Comparison of ENCODE assay signal across 8 cellular contexts in the genomic region with DNA sequence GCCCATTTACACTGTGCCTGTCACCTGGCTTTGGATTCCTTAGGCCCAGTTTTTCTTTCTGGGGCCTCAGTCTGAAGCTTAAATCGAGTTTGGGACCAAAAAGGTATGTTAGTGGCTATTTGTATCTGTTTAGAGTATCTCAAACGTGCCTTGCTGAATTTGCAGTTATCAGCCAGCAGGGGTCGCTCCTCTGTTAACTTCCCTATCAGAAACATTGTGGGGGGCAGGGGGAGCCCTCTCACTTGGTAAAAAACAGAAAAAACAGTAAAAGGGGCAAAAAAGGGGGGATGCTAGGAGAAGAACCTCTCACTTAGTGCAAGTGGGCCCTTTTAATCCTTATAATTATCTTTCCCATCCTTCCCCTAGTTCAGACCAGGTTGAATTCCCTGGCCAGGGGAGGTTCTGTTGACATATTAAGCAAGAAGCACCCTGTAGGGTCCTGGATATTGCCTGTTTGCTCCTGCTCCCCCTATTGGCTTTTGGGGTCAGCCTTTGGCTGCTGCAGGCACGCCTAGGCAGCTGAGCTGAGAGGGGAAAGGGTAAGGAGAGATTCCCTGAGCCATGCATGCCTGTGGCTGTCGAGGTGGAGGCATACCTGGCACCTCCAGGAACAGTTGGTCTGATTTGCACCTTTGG. TPM values are rescaled to one million over a fixed set of nuclear protein-coding genes. Genes with fewer than 3 reads are reported as not detected.
A peak's percentile ranks its signal among the peaks of the same experiment; 100 is the strongest.
DNase-seq lines count a peak whose midpoint lies in the region; ATAC-seq, FAIRE-seq and TF ChIP-seq lines count a peak whose summit lies in the region.

No MANE protein-coding gene starts in this region.

- H3K4me1 Mint-ChIP-seq in activated T-cell treated with anti-CD3 and anti-CD28 coated beads, Interleukin-2, amount 50 U/mL, for 4 hours (ENCODE audit: low read depth) = peaks cover 2% of the 10 kb centered on the region

- H3K9ac ChIP-seq in kidney (ENCODE audit: low read length in 2 of 2) = no peak overlapping the region

- H3K36me3 Mint-ChIP-seq in activated T-cell treated with anti-CD3 and anti-CD28 coated beads, Interleukin-2, amount 50 U/mL, for 4 hours (ENCODE audit: insufficient read depth) = peaks cover 2% of the 10 kb centered on the region

- no peak for TF ChIP-seq POLR2A in tibial nerve (IDR thresholded peaks at IDR 0.05)

- DNase-seq in AG10803 (ENCODE audit: low read depth) = no peak
- DNase-seq in activated T-cell treated with anti-CD3 and anti-CD28 coated beads, Interleukin-2, amount 50 U/mL, for 4 hours = peak; percentile 14
- DNase-seq in kidney = no peak
- no peak for DNase-seq in frontal cortex (ENCODE audit: low spot score in 2 of 2)
- DNase-seq in NCI-H2107 treated with DMSO at 0.1 percent for 48 hours (lab: John Stamatoyannopoulos, UW; ENCODE audit: unreplicated experiment) = no peak
- DNase-seq in tibial nerve (ENCODE audit: low spot score in 2 of 2) = no peak

- peak in 1 of 2 donors; percentile 43 for ATAC-seq in activated T-cell treated with anti-CD3 and anti-CD28 coated beads, Interleukin-2, amount 50 U/mL, for 4 hours
- no peak for ATAC-seq in HG03571 (IDR thresholded peaks at IDR 0.05; ENCODE audit: unreplicated experiment)

- H3K9me3 ChIP-seq in kidney (ENCODE audit: control insufficient read depth in 1 of 2, low read length in 2 of 2) (no peaks in the 10 kb centered on the region), tibial nerve (no peaks in the 10 kb centered on the region)

- H3K27me3 Mint-ChIP-seq in activated T-cell treated with anti-CD3 and anti-CD28 coated beads, Interleukin-2, amount 50 U/mL, for 4 hours (ENCODE audit: low read depth) = no peaks in the 10 kb centered on the region

- TF ChIP-seq CTCF in AG10803 (conservative IDR thresholded peaks at IDR 0.05; ENCODE audit: low read length) (peak; percentile 51), GM12875 (IDR thresholded peaks at IDR 0.05; ENCODE audit: borderline replicate concordance, insufficient read depth, low read depth, low read length) (peak; percentile 52; the same call in 1 of the 2 replicates), kidney (IDR thresholded peaks at IDR 0.05; ENCODE audit: borderline replicate concordance, extremely low read depth, insufficient read depth) (peak; percentile 16), tibial nerve (IDR thresholded peaks at IDR 0.05) (peak in 2 of 5 experiments; percentile 16 to 28)

- H3K36me3 ChIP-seq in kidney (ENCODE audit: control insufficient read depth in 1 of 2, insufficient read depth in 2 of 2, low read length in 2 of 2) (no peaks in the 10 kb centered on the region), tibial nerve (peaks cover 0 to 6% (median 0%) of the 10 kb centered on the region in 3 donors)

- WGBS in tibial nerve, 2 donors = 59 to 60% methylated on average over 5 of the region's 5 CpGs

- no peak overlapping the region for H3K4me3 Mint-ChIP-seq in activated T-cell treated with anti-CD3 and anti-CD28 coated beads, Interleukin-2, amount 50 U/mL, for 4 hours

- H3K27ac ChIP-seq in kidney (ENCODE audit: low read depth in 2 of 2, low read length in 2 of 2) = no peak overlapping the region
- H3K27ac ChIP-seq in tibial nerve = no peak overlapping the region

- no peak for TF ChIP-seq EP300 in tibial nerve (IDR thresholded peaks at IDR 0.05)

- H3K9me3 Mint-ChIP-seq in activated T-cell treated with anti-CD3 and anti-CD28 coated beads, Interleukin-2, amount 50 U/mL, for 4 hours = no peaks in the 10 kb centered on the region

- H3K4me1 ChIP-seq in kidney (ENCODE audit: control insufficient read depth in 1 of 2, insufficient read depth in 1 of 2, low read depth in 1 of 2, low read length in 2 of 2) (no peaks in the 10 kb centered on the region), tibial nerve (no peaks in the 10 kb centered on the region)

- H3K4me3 ChIP-seq in AG10803 (ENCODE audit: low read length) = no peak overlapping the region
- H3K4me3 ChIP-seq in GM12875 (ENCODE audit: low read depth, low read length) = no peak overlapping the region
- H3K4me3 ChIP-seq in kidney (ENCODE audit: low read length in 2 of 2) = no peak overlapping the region
- H3K4me3 ChIP-seq in tibial nerve = no peak overlapping the region

- intact Hi-C loops in kidney (cut with DNase I) = no loop called here

- FAIRE-seq in kidney (lab: Jason Lieb, UNC) (no peak), frontal cortex (lab: Jason Lieb, UNC) (no peak)

- no peaks in the 10 kb centered on the region for H3K27me3 ChIP-seq in tibial nerve

RNA-seq across cellular contexts. Expression of a gene that starts 8.8 kb away (rescaled TPM):
- 10 to 100 TPM; 12.8 to 17.2 (median 12.8) TPM for total RNA-seq in activated T-cell treated with anti-CD3 and anti-CD28 coated beads, Interleukin-2, amount 50 U/mL, for 4 hours
- total RNA-seq in kidney (21.6 TPM), frontal cortex (2.0 TPM), tibial nerve (10 to 100 TPM; 12.5 to 13.2 (median 12.8) TPM)
- 11.3 TPM for polyA plus RNA-seq in kidney (ENCODE audit: insufficient read depth, low read depth, low replicate concordance)

RNA-seq across cellular contexts. Expression of a gene that starts 16.7 kb away (rescaled TPM):
- 10 to 100 TPM; 11.1 to 13.0 (median 11.8) TPM for total RNA-seq in activated T-cell treated with anti-CD3 and anti-CD28 coated beads, Interleukin-2, amount 50 U/mL, for 4 hours
- total RNA-seq in kidney (45.6 TPM), frontal cortex (17.9 TPM), tibial nerve (10 to 100 TPM; 13.5 to 32.2 (median 21.1) TPM)
- 25.3 TPM for polyA plus RNA-seq in kidney (ENCODE audit: insufficient read depth, low read depth, low replicate concordance)
